Comparison of ENCODE assay signal across 8 cellular contexts in genomic region chr7:101217388-101218235, GRCh38.
DNase-seq lines count a peak whose midpoint lies in the region; ATAC-seq lines count a peak whose summit lies in the region.

A gene with protein sequence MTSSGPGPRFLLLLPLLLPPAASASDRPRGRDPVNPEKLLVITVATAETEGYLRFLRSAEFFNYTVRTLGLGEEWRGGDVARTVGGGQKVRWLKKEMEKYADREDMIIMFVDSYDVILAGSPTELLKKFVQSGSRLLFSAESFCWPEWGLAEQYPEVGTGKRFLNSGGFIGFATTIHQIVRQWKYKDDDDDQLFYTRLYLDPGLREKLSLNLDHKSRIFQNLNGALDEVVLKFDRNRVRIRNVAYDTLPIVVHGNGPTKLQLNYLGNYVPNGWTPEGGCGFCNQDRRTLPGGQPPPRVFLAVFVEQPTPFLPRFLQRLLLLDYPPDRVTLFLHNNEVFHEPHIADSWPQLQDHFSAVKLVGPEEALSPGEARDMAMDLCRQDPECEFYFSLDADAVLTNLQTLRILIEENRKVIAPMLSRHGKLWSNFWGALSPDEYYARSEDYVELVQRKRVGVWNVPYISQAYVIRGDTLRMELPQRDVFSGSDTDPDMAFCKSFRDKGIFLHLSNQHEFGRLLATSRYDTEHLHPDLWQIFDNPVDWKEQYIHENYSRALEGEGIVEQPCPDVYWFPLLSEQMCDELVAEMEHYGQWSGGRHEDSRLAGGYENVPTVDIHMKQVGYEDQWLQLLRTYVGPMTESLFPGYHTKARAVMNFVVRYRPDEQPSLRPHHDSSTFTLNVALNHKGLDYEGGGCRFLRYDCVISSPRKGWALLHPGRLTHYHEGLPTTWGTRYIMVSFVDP (minus strand): TSS chr7:101217581. CDS start chr7:101217274, 307 bp downstream.
TSS of gene ZNHIT1 (plus strand) at chr7:101218165. CDS start at chr7:101218196, 31 bp downstream.

- peak within 1 kb of the TSS; percentile 88 to 100 (median 95) for H3K4me2 ChIP-seq in BLaER1 treated with 17β-estradiol and CSF1 and Interleukin-3, amounts not matched to agents 10 nM and 100 nM

- H3K4me1 ChIP-seq in BLaER1 treated with 17β-estradiol and CSF1 and Interleukin-3, amounts not matched to agents 10 nM and 100 nM, result peaks cover 35 to 67% (median 54%) of the 10 kb centered on the region in 10 experiments

- H3K4me3 ChIP-seq in BLaER1 treated with 17β-estradiol and CSF1 and Interleukin-3, amounts not matched to agents 10 nM and 100 nM, result peak within 1 kb of the TSS; percentile 73 to 90 (median 80)

- ATAC-seq in GM19351 (IDR thresholded peaks at IDR 0.05; ENCODE audit: unreplicated experiment) (peak; percentile 72), HG03521 (IDR thresholded peaks at IDR 0.05; ENCODE audit: unreplicated experiment) (peak; percentile 65)

- peak; percentile 98 for DNase-seq in NCI-H748 (lab: John Stamatoyannopoulos, UW; ENCODE audit: unreplicated experiment)
- peak; percentile 96 for DNase-seq in activated CD4-positive, alpha-beta T cell treated with anti-CD3 and anti-CD28 coated beads, Interleukin-2, amount 50 U/mL, for 1 hour
- DNase-seq in dedifferentiated amniotic fluid mesenchymal stem cell (ENCODE audit: extremely low spot score), result peak; percentile 99
- DNase-seq in left kidney (ENCODE audit: low read depth, low spot score), result peak; percentile 100
- DNase-seq in stimulated activated CD4-positive, alpha-beta T cell treated with anti-CD3 and anti-CD28 coated beads, Interleukin-2, amount 100 ng/mL, for 24 hours, result peak; percentile 94 to 96

- H3K9me3 ChIP-seq in BLaER1 treated with 17β-estradiol and CSF1 and Interleukin-3, amounts not matched to agents 10 nM and 100 nM (replicated peaks in 1 of 11), result no peaks in the 10 kb centered on the region

- H3K9ac ChIP-seq in BLaER1 treated with 17β-estradiol and CSF1 and Interleukin-3, amounts not matched to agents 10 nM and 100 nM, result peak within 1 kb of the TSS; percentile 77 to 91 (median 82)

- peaks cover 7 to 57% (median 45%) of the 10 kb centered on the region in 11 experiments for H3K36me3 ChIP-seq in BLaER1 treated with 17β-estradiol and CSF1 and Interleukin-3, amounts not matched to agents 10 nM and 100 nM

- peak within 1 kb of the TSS; percentile 76 to 96 (median 84) for H3K27ac ChIP-seq in BLaER1 treated with 17β-estradiol and CSF1 and Interleukin-3, amounts not matched to agents 10 nM and 100 nM

- peaks cover 4 to 33% (median 24%) of the 10 kb centered on the region in 11 experiments; a peak in 17 of 22 replicates for H4K20me1 ChIP-seq in BLaER1 treated with 17β-estradiol and CSF1 and Interleukin-3, amounts not matched to agents 10 nM and 100 nM

- no peaks in the 10 kb centered on the region for H3K27me3 ChIP-seq in BLaER1 treated with 17β-estradiol and CSF1 and Interleukin-3, amounts not matched to agents 10 nM and 100 nM

Comparison
In these comparisons a context has a peak if more than half of its experiments do, and no peak if none do; other contexts are left out.
1. Peak in every context shown above with its lines: DNase-seq, ATAC-seq, H3K4me3 ChIP-seq and H3K27ac ChIP-seq.